ENCODE assay signal across 1 cellular context in the genomic region with DNA sequence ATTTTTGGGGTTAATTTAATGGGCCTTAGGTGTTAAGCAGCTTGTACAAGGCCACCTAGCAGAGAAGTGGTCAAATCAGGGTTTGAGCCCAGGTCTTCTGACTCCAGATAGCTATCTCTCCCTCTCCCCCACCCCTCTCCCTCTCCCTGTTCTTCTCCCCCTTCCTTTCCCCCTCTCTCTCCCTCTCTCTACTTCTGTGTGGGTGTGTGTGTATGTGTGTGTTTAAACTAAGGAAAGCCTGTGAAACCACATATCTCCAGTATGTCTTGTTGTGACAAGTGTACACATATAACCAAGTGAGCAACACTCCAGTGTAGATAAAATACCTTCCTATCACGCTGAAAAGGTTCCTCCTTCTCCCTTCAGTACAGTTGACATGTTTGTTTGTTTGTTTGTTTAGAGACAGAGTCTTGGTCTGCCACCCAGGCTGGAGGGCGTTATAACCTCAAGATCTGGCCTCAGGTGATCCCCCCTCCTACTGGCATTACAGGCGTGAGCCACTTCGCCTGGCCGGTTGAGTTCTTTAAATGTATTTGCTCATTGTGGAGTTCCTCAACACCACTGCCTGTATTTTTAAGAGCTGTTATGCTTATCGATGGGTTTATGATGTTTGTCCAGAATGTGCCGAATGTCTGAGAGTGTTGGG.
TF ChIP-seq lines count a peak whose summit lies in the region.

No MANE protein-coding gene starts in this region.

TF ChIP-seq in K562, 482 proteins besides CTCF, POLR2A, EP300 and RAD21 (continued from another document):
- 0 out of 2 replicates have a peak, but pooled peaks have one; percentile 16 for TF ChIP-seq HLTF (IDR thresholded peaks at IDR 0.05)
- TF ChIP-seq, protein P1, sequence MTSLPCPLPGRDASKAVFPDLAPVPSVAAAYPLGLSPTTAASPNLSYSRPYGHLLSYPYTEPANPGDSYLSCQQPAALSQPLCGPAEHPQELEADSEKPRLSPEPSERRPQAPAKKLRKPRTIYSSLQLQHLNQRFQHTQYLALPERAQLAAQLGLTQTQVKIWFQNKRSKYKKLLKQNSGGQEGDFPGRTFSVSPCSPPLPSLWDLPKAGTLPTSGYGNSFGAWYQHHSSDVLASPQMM (CRISPR knock-in tag; IDR thresholded peaks at IDR 0.05) = no peak
- TF ChIP-seq NR1H2 (CRISPR knock-in tag; IDR thresholded peaks at IDR 0.05) = no peak
- TF ChIP-seq ZNF780A (CRISPR knock-in tag; IDR thresholded peaks at IDR 0.05) = no peak
- TF ChIP-seq, protein P2, sequence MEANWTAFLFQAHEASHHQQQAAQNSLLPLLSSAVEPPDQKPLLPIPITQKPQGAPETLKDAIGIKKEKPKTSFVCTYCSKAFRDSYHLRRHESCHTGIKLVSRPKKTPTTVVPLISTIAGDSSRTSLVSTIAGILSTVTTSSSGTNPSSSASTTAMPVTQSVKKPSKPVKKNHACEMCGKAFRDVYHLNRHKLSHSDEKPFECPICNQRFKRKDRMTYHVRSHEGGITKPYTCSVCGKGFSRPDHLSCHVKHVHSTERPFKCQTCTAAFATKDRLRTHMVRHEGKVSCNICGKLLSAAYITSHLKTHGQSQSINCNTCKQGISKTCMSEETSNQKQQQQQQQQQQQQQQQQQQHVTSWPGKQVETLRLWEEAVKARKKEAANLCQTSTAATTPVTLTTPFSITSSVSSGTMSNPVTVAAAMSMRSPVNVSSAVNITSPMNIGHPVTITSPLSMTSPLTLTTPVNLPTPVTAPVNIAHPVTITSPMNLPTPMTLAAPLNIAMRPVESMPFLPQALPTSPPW (CRISPR knock-in tag; IDR thresholded peaks at IDR 0.05) = peak; percentile 81
- peak in 1 of 2 experiments; percentile 4; a peak in 1 of 4 replicates for TF ChIP-seq RCOR1 (IDR thresholded peaks at IDR 0.05; ENCODE audit: borderline replicate concordance in 1 of 2, low read depth in 2 of 2, low read length in 2 of 2)
- TF ChIP-seq ZNF445 (CRISPR knock-in tag; IDR thresholded peaks at IDR 0.05; ENCODE audit: low read depth) = no peak
- TF ChIP-seq MTA1 (IDR thresholded peaks at IDR 0.05; ENCODE audit: borderline replicate concordance) = peak; percentile 48; the same call in 1 of the 2 replicates
- TF ChIP-seq ZNF764 (CRISPR knock-in tag; IDR thresholded peaks at IDR 0.05; ENCODE audit: low read depth) = no peak
- TF ChIP-seq MTA3 (IDR thresholded peaks at IDR 0.05; ENCODE audit: borderline replicate concordance) = no peak
- no peak for TF ChIP-seq SP2 (IDR thresholded peaks at IDR 0.05; ENCODE audit: extremely low read depth, low read depth, low read length, poor library complexity, severe bottlenecking)
- TF ChIP-seq MEF2A (IDR thresholded peaks at IDR 0.05; ENCODE audit: control insufficient read depth, low read depth, low read length) = no peak
- TF ChIP-seq GATAD2B (IDR thresholded peaks at IDR 0.05; ENCODE audit: borderline replicate concordance) = no peak
- no peak for TF ChIP-seq CREB1 (IDR thresholded peaks at IDR 0.05)
- no peak for TF ChIP-seq CREB1 (CRISPR knock-in tag; IDR thresholded peaks at IDR 0.05)
